22 cellular contexts compared by ENCODE assay signal in the genomic region with DNA sequence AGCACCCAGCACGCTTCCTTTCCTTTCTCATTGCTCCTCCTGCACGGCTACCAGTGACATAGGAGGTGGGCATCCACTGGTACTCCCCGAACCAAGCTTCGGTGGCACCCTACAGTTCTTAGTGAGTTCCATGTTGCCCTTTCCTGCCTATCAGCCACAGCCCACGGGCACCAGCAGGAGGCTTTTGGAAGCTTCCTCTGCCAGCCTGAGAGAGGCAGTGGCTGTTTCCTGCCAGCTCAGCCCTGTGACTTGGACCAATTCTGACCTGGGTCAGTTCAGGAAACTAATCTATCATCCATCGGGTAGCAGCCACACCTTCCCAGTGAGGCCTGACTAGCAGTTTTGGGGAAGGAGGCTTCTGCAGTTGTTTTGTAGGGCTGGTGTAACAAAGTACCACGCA.
DNase-seq lines count a peak whose midpoint lies in the region; ATAC-seq, FAIRE-seq and TF ChIP-seq lines count a peak whose summit lies in the region.
"Had no signal": no experiment of that assay in that cellular context is flagged by ENCODE, and none has a peak within 500 bp of the region (broad histone marks: within the 10 kb centered on the region; RNA-seq: fewer than 3 reads in every experiment).

No MANE protein-coding gene starts in this region.

- H3K27ac ChIP-seq in GM23248 (no peak overlapping the region), PC-3 (ENCODE audit: low read length) (no peak overlapping the region), H1 (ENCODE audit: low read depth, low read length) (no peak overlapping the region), tibial artery (no peak overlapping the region)
- H3K27ac ChIP-seq: BLaER1, HL-60 had no signal

- BruUV-seq in PC-3 (replicated peaks; lab: Mats Ljungman, UMichigan) = no TSS peak

- H3F3A ChIP-seq in GM23248 (ENCODE audit: insufficient read depth) (peaks cover 23% of the 10 kb centered on the region), PC-3 (ENCODE audit: low read length, unreplicated experiment) (no peaks in the 10 kb centered on the region)

- H4K8ac ChIP-seq in H1 (ENCODE audit: extremely low read depth, insufficient read depth, low read length) = no peak overlapping the region

- DNase-seq in A172 (ENCODE audit: low spot score) (peak; percentile 14), GM23248 (no peak), PC-3 (peak; percentile 11), H1 (ENCODE audit: low read depth in 1 of 2, low spot score in 2 of 2) (no peak), GM13976 (ENCODE audit: low spot score) (no peak), tibial artery (no peak), GM12891 (ENCODE audit: insufficient read length, low spot score) (no peak)
- DNase-seq: Calu3; CD8-positive, alpha-beta T cell; EL; H7; HFFc6; Kasumi-1; NCI-H1105; NCI-H2081; NCI-H446 treated with DMSO at 0.1 percent for 48 hours had no signal

- H3K9ac ChIP-seq in GM23248 = no peak overlapping the region
- no peak overlapping the region for H3K9ac ChIP-seq in PC-3 (ENCODE audit: low read length)
- H3K9ac ChIP-seq in H1 (replicated peaks in 1 of 4; ENCODE audit: extremely low read depth in 1 of 4, low read depth in 3 of 4, low read length in 3 of 4) = no peak overlapping the region
- H3K9ac ChIP-seq: BLaER1 had no signal

- ATAC-seq in PC-3 (no peak), HG03439 (IDR thresholded peaks at IDR 0.05; ENCODE audit: unreplicated experiment) (no peak)
- ATAC-seq: CD8-positive, alpha-beta T cell; Right ventricle myocardium inferior had no signal

- H2BK5ac ChIP-seq in H1 (ENCODE audit: low read depth, low read length) = 0 out of 2 replicates have a peak overlapping the region, but pooled peaks have one; percentile 8

- H3K14ac ChIP-seq in H1 (ENCODE audit: insufficient read length) = no peak overlapping the region

- no peak overlapping the region for H3K4ac ChIP-seq in H1 (replicated peaks; ENCODE audit: insufficient read length, low read depth, low read length)

- 77 to 78% methylated on average over 7 of the region's 7 CpGs for WGBS in GM23248 (ENCODE audit: low coverage in 1 of 2, low lambda C conversion rate in 2 of 2, missing lambda C conversion rate in 2 of 2), 2 experiments
- 86% methylated on average over 7 of the region's 7 CpGs; no CpG with 5 or more reads in 1 of the 2 experiments for WGBS in H1 (ENCODE audit: extremely low coverage in 1 of 2, insufficient coverage in 1 of 2, insufficient read length in 1 of 2, insufficient replicate concordance in 2 of 2, low coverage in 1 of 2, low lambda C conversion rate in 2 of 2, missing lambda C conversion rate in 1 of 2), 2 experiments

- no peak overlapping the region for H2BK120ac ChIP-seq in H1 (replicated peaks; ENCODE audit: low read depth, low read length)

- TF ChIP-seq CTCF in PC-3 (conservative IDR thresholded peaks at IDR 0.05; ENCODE audit: low read depth, low read length) (no peak), H1 (IDR thresholded peaks at IDR 0.05; ENCODE audit: control extremely low read depth in 1 of 3, insufficient read depth in 1 of 3, low read depth in 1 of 3, low read length in 3 of 3) (no peak), GM13976 (IDR thresholded peaks at IDR 0.05; ENCODE audit: borderline replicate concordance, control extremely low read depth, extremely low read depth, insufficient read depth, missing control alignments) (no peak), tibial artery (IDR thresholded peaks at IDR 0.05) (no peak)

- TF ChIP-seq POLR2A in H1 (IDR thresholded peaks at IDR 0.05; ENCODE audit: control extremely low read depth in 1 of 2, low read depth in 2 of 2, low read length in 2 of 2) (no peak), GM12891 (IDR thresholded peaks at IDR 0.05; ENCODE audit: low read depth, low read length) (no peak)

- no peaks in the 10 kb centered on the region for H3K36me3 ChIP-seq in GM23248 (ENCODE audit: low read depth)
- H3K36me3 ChIP-seq in PC-3 (ENCODE audit: low read depth, low read length) = no peaks in the 10 kb centered on the region
- no peaks in the 10 kb centered on the region for H3K36me3 ChIP-seq in H1 (ENCODE audit: control insufficient read depth in 2 of 4, insufficient read depth in 4 of 4, low read length in 3 of 4)
- no peaks in the 10 kb centered on the region for H3K36me3 ChIP-seq in tibial artery
- H3K36me3 ChIP-seq: BLaER1 had no signal

- H2BK15ac ChIP-seq in H1 (ENCODE audit: low read length) = no peak overlapping the region

- H3K79me2 ChIP-seq in GM23248 (ENCODE audit: insufficient read depth) (no peaks in the 10 kb centered on the region), PC-3 (ENCODE audit: low read length) (no peaks in the 10 kb centered on the region), H1 (ENCODE audit: control insufficient read depth in 1 of 2, insufficient read depth in 2 of 2, low read length in 2 of 2) (no peaks in the 10 kb centered on the region)

- no peak for FAIRE-seq in H1 (lab: Jason Lieb, UNC)
- no peak for FAIRE-seq in GM12891 (lab: Jason Lieb, UNC)
- FAIRE-seq: HTR-8/SVneo, RCC 7860 had no signal

- in situ Hi-C loops in GM23248 (cut with MboI) (no loop called here), GM13976 (cut with MboI; ENCODE audit: low sequenced_read_pairs, unreplicated experiment) (no loop called here)

- no peaks in the 10 kb centered on the region for H4K20me1 ChIP-seq in GM23248 (ENCODE audit: insufficient read depth)
- no peaks in the 10 kb centered on the region for H4K20me1 ChIP-seq in PC-3 (ENCODE audit: low read length)
- H4K20me1 ChIP-seq in H1 (replicated peaks in 1 of 2; ENCODE audit: control insufficient read depth in 1 of 2, insufficient read depth in 2 of 2, low read length in 2 of 2) = no peaks in the 10 kb centered on the region
- H4K20me1 ChIP-seq: BLaER1 had no signal

- no peak overlapping the region for H2BK20ac ChIP-seq in H1 (ENCODE audit: low read length)

- H2BK12ac ChIP-seq in H1 (ENCODE audit: low read depth, low read length) = no peak overlapping the region

- POLR2A ChIA-PET in PC-3 (lab: Charles Lee; ENCODE audit: unreplicated experiment) (no interaction called here), H1 (lab: Charles Lee; ENCODE audit: partially characterized antibody) (no interaction called here)

- no peaks in the 10 kb centered on the region for H3K23me2 ChIP-seq in H1 (ENCODE audit: low read depth, low read length)

- H4K91ac ChIP-seq in H1 (replicated peaks; ENCODE audit: insufficient read length, low read length) = no peak overlapping the region

- no peak overlapping the region for H3K18ac ChIP-seq in H1 (ENCODE audit: extremely low read depth, low read length)

- no peaks in the 10 kb centered on the region for H3K27me3 ChIP-seq in GM23248 (replicated peaks; ENCODE audit: insufficient read depth)
- no peaks in the 10 kb centered on the region for H3K27me3 ChIP-seq in PC-3 (ENCODE audit: low read length)
- H3K27me3 ChIP-seq in H1 (replicated peaks in 1 of 4; ENCODE audit: control insufficient read depth in 3 of 4, extremely low read depth in 1 of 4, insufficient read depth in 3 of 4, low read length in 3 of 4) = no peaks in the 10 kb centered on the region
- H3K27me3 ChIP-seq in tibial artery = no peaks in the 10 kb centered on the region
- H3K27me3 ChIP-seq: BLaER1 had no signal

- no peak overlapping the region for H3K56ac ChIP-seq in H1 (replicated peaks; ENCODE audit: insufficient read length, low read depth, low read length)

- H4K5ac ChIP-seq in H1 (ENCODE audit: insufficient read length, low read depth, low read length) = no peak overlapping the region

- H3K79me1 ChIP-seq in H1 (ENCODE audit: low read depth, low read length) = no peaks in the 10 kb centered on the region

- H3K23ac ChIP-seq in H1 (ENCODE audit: insufficient read length) = no peak overlapping the region

- no peaks in the 10 kb centered on the region for H3K9me3 ChIP-seq in GM23248 (ENCODE audit: low read depth)
- no peaks in the 10 kb centered on the region for H3K9me3 ChIP-seq in PC-3 (ENCODE audit: low read length)
- no peaks in the 10 kb centered on the region for H3K9me3 ChIP-seq in H1 (ENCODE audit: insufficient read depth in 2 of 2, low read depth in 1 of 2, low read length in 1 of 2)
- no peaks in the 10 kb centered on the region for H3K9me3 ChIP-seq in tibial artery
- H3K9me3 ChIP-seq: BLaER1 had no signal

- peaks cover 24% of the 10 kb centered on the region for H3K4me1 ChIP-seq in GM23248 (ENCODE audit: insufficient read depth)
- H3K4me1 ChIP-seq in PC-3 (ENCODE audit: insufficient read depth, low read length) = peaks cover 18% of the 10 kb centered on the region
- peaks cover 0 to 4% (median 0%) of the 10 kb centered on the region in 4 experiments; a peak in 1 of 7 replicates for H3K4me1 ChIP-seq in H1 (replicated peaks in 1 of 4; ENCODE audit: control insufficient read depth in 3 of 4, insufficient read depth in 4 of 4, low read length in 3 of 4)
- peaks cover 0 to 15% (median 11%) of the 10 kb centered on the region in 4 donors for H3K4me1 ChIP-seq in tibial artery

- CTCF ChIA-PET in PC-3 (lab: Charles Lee) (no interaction called here), H1 (lab: Charles Lee; ENCODE audit: partially characterized antibody) (interaction anchor here (0.6 to 1.9 kb wide), 3 partner anchors 11 to 775 kb away, joined by 3 to 6 read pairs (median 3); no protein-coding TSS in a partner anchor)

- H3K9me2 ChIP-seq in GM23248 (ENCODE audit: insufficient read depth) (no peaks in the 10 kb centered on the region), PC-3 (replicated peaks; ENCODE audit: low read length) (no peaks in the 10 kb centered on the region)

- no peak overlapping the region for H2AK5ac ChIP-seq in H1 (ENCODE audit: low read depth, low read length)

- TF ChIP-seq EP300 in H1 (IDR thresholded peaks at IDR 0.05; ENCODE audit: borderline replicate concordance in 1 of 2, low read depth in 2 of 2, low read length in 2 of 2) = no peak

- H3K4me3 ChIP-seq in GM23248 = no peak overlapping the region
- no peak overlapping the region for H3K4me3 ChIP-seq in PC-3 (ENCODE audit: low read length)
- no peak overlapping the region for H3K4me3 ChIP-seq in H1 (ENCODE audit: extremely low read depth in 1 of 4, insufficient read depth in 2 of 4, low read depth in 3 of 4, low read length in 4 of 4)
- no peak overlapping the region for H3K4me3 ChIP-seq in tibial artery
- H3K4me3 ChIP-seq: BLaER1 had no signal

- intact Hi-C loops in PC-3 (cut with micrococcal nuclease) (no loop called here), tibial artery (cut with DNase I; ENCODE audit: low total_unique reads) (loop anchor here (10.0 kb wide), 1 partner anchor 174 kb away; the partner anchor contains the start of gene UST)

- H2AFZ ChIP-seq in GM23248 = 0 out of 2 replicates have a peak overlapping the region, but pooled peaks have one; percentile 15
- H2AFZ ChIP-seq in PC-3 (ENCODE audit: low read length) = no peak overlapping the region
- no peak overlapping the region for H2AFZ ChIP-seq in H1 (ENCODE audit: low read length)

- TF ChIP-seq RAD21 in H1 (IDR thresholded peaks at IDR 0.05 in 1 of 2, conservative IDR thresholded peaks at IDR 0.05 in 1 of 2; ENCODE audit: low read depth in 2 of 2, low read length in 2 of 2) = no peak

- H3K4me2 ChIP-seq in GM23248 (ENCODE audit: unreplicated experiment) = no peak overlapping the region
- no peak overlapping the region for H3K4me2 ChIP-seq in PC-3 (ENCODE audit: low read length)
- no peak overlapping the region for H3K4me2 ChIP-seq in H1 (ENCODE audit: insufficient read depth in 1 of 2, low read depth in 2 of 2, low read length in 2 of 2)
- H3K4me2 ChIP-seq: BLaER1 had no signal

TF ChIP-seq in H1, 55 proteins besides CTCF, POLR2A, EP300 and RAD21 (continues in another document):
- TF ChIP-seq CBX5 (IDR thresholded peaks at IDR 0.05; ENCODE audit: low read depth, low read length) = no peak

TF ChIP-seq in GM12891, 5 proteins besides CTCF, POLR2A, EP300 and RAD21 (continues in another document):
- no peak for TF ChIP-seq SPI1 (IDR thresholded peaks at IDR 0.05; ENCODE audit: low read depth, low read length)

Comparison
In these comparisons a context has a peak if more than half of its experiments do, and no peak if none do; other contexts are left out.
1. DNase-seq: peak in A172 (single experiment) and PC-3 (single experiment); none in GM23248 (single experiment), H1 (0 of 2), GM13976 (single experiment), tibial artery (0 of 2) and GM12891 (single experiment).